In the genomic region with DNA sequence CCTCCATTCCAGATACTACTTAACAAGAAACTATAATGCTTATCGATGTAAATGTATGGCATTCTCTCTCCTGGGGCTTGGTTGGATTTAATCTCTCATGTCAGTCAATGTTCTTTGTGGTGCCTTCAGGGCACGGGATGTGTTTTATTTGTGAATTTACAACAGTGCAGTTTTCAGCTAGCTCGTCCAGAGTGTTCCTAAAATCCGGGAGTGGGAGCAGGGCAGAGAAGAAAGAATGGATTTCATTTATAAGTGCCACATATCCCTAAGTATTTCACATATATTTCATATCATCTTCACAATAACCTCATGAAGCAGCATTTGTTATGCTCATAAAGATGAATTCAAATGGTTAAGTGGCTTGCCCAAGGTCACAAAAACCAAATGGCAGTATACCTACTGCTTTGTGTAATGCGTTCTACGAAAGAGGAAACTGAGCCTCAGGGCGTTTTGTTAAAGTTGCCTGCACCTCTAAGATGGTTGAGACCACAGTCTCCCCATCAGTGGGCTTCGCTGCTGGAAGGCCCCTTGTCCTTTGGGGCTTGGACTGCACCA, we compare ENCODE assay signal across 8 cellular contexts.
DNase-seq lines count a peak whose midpoint lies in the region; ATAC-seq, FAIRE-seq and TF ChIP-seq lines count a peak whose summit lies in the region.

No MANE protein-coding gene starts in this region.

- ATAC-seq in GM21447 (IDR thresholded peaks at IDR 0.05; ENCODE audit: unreplicated experiment): peak; percentile 11
- ATAC-seq in naive thymus-derived CD4-positive, alpha-beta T cell: peak; percentile 1

- H3K9me3 Mint-ChIP-seq in Caco-2 (ENCODE audit: unreplicated experiment): no peaks in the 10 kb centered on the region
- no peaks in the 10 kb centered on the region for H3K9me3 Mint-ChIP-seq in naive thymus-derived CD4-positive, alpha-beta T cell

- POLR2A ChIA-PET in Caco-2 (lab: Charles Lee): no interaction called here
- POLR2A ChIA-PET in naive thymus-derived CD4-positive, alpha-beta T cell (lab: Charles Lee): interaction anchor here (0.7 to 4.2 kb wide), 8 partner anchors 88 to 800 kb away, joined by 3 to 35 read pairs (median 4); partner anchors contain the start of gene CCNT2

- H3K4me3 Mint-ChIP-seq in Caco-2 (ENCODE audit: unreplicated experiment): peak overlapping the region; percentile 74
- peak overlapping the region; percentile 82 to 99 (median 96) for H3K4me3 Mint-ChIP-seq in naive thymus-derived CD4-positive, alpha-beta T cell

- in situ Hi-C loops in mammary epithelial cell (cut with MboI; ENCODE audit: low sequenced_read_pairs in 2 of 2): loop anchor here (5.0 to 25.0 kb wide), 4 partner anchors 98 to 793 kb away; partner anchors contain the start of gene CCNT2 (in 1 of the 2)

- H3K36me3 ChIP-seq in Caco-2 (ENCODE audit: control insufficient read depth, insufficient read depth, low read length) (no peaks in the 10 kb centered on the region), HUES64 (ENCODE audit: insufficient read depth, low read length) (no peaks in the 10 kb centered on the region), mammary epithelial cell (ENCODE audit: insufficient read depth, low read length) (no peaks in the 10 kb centered on the region)
- peaks cover 0 to 11% (median 0%) of the 10 kb centered on the region in 3 experiments for H3K36me3 ChIP-seq in naive thymus-derived CD4-positive, alpha-beta T cell (ENCODE audit: control insufficient read depth in 2 of 3, insufficient read depth in 3 of 3, low read length in 3 of 3)

- H3K9me3 ChIP-seq in Caco-2 (no peaks in the 10 kb centered on the region), HUES64 (ENCODE audit: insufficient read depth, low read depth, low read length) (no peaks in the 10 kb centered on the region), mammary epithelial cell (replicated peaks; ENCODE audit: insufficient read depth, low read length) (no peaks in the 10 kb centered on the region)
- H3K9me3 ChIP-seq in naive thymus-derived CD4-positive, alpha-beta T cell (ENCODE audit: control insufficient read depth in 2 of 3, low read length in 3 of 3): no peaks in the 10 kb centered on the region

- WGBS in HUES64: 45% methylated on average over 8 of the region's 8 CpGs
- WGBS in mammary epithelial cell (ENCODE audit: low coverage, missing lambda C conversion rate): 37% methylated on average over 8 of the region's 8 CpGs

- DNase-seq in Caco-2: no peak
- DNase-seq in mammary epithelial cell: no peak
- DNase-seq in naive thymus-derived CD4-positive, alpha-beta T cell: no peak
- no peak for DNase-seq in iPS-NIHi7 (ENCODE audit: extremely low spot score)
- DNase-seq in NCI-H446 (lab: John Stamatoyannopoulos, UW): no peak
- no peak for DNase-seq in HTR-8/SVneo (ENCODE audit: insufficient read length, low spot score)

- H4K20me1 ChIP-seq in mammary epithelial cell (ENCODE audit: insufficient read depth, low read length): no peaks in the 10 kb centered on the region

- H3K4me2 ChIP-seq in mammary epithelial cell (ENCODE audit: insufficient read depth, low read depth, low read length): peak overlapping the region; percentile 97

- H3K27ac Mint-ChIP-seq in Caco-2 (ENCODE audit: unreplicated experiment): peak overlapping the region; percentile 60
- peak overlapping the region; percentile 82 to 99 (median 96) for H3K27ac Mint-ChIP-seq in naive thymus-derived CD4-positive, alpha-beta T cell

- H2AFZ ChIP-seq in mammary epithelial cell (ENCODE audit: low read depth, low read length): peak overlapping the region; percentile 93

- FAIRE-seq in HTR-8/SVneo (lab: Jason Lieb, UNC): no peak

- CTCF ChIA-PET in Caco-2 (lab: Charles Lee) (interaction anchor here (0.6 to 3.2 kb wide), 16 partner anchors 30 to 428 kb away, joined by 3 to 42 read pairs (median 7); no protein-coding TSS in a partner anchor), mammary epithelial cell (lab: Charles Lee; ENCODE audit: low non-redundant PET) (interaction anchor here (0.7 to 1.1 kb wide), 3 partner anchors 86 to 293 kb away, joined by 6 to 12 read pairs (median 9); no protein-coding TSS in a partner anchor)
- CTCF ChIA-PET in naive thymus-derived CD4-positive, alpha-beta T cell (lab: Charles Lee): interaction anchor here (0.8 to 6.4 kb wide), 24 partner anchors 9 to 332 kb away, joined by 3 to 102 read pairs (median 4); no protein-coding TSS in a partner anchor

- no peaks in the 10 kb centered on the region for H3K27me3 Mint-ChIP-seq in Caco-2 (ENCODE audit: insufficient read depth, unreplicated experiment)
- H3K27me3 Mint-ChIP-seq in naive thymus-derived CD4-positive, alpha-beta T cell: peaks cover 0 to 17% (median 0%) of the 10 kb centered on the region in 5 donors

- peaks cover 19% of the 10 kb centered on the region for H3K4me1 Mint-ChIP-seq in Caco-2 (ENCODE audit: low read depth, unreplicated experiment)
- H3K4me1 Mint-ChIP-seq in naive thymus-derived CD4-positive, alpha-beta T cell: peaks cover 36 to 46% (median 42%) of the 10 kb centered on the region in 7 donors

- intact Hi-C loops in Caco-2 (cut with micrococcal nuclease; ENCODE audit: unreplicated experiment): loop anchor here (1.0 to 5.0 kb wide), 2 partner anchors 88 to 233 kb away; no protein-coding TSS in a partner anchor
- intact Hi-C loops in mammary epithelial cell (cut with micrococcal nuclease): loop anchor here (5.0 kb wide), 2 partner anchors 88 to 783 kb away; no protein-coding TSS in a partner anchor
- intact Hi-C loops in naive thymus-derived CD4-positive, alpha-beta T cell (cut with micrococcal nuclease): loop anchor here (1.0 to 10.0 kb wide), 14 partner anchors 62 to 1854 kb away; partner anchors contain the start of genes CCNT2 (in 2 of the 2), R3HDM1 (in 1 of the 2), RAB3GAP1 (in 1 of the 2) and ZRANB3 (in 1 of the 2)

- no peak for TF ChIP-seq CTCF in Caco-2 (IDR thresholded peaks at IDR 0.05; ENCODE audit: insufficient read depth in 1 of 2, low read depth in 1 of 2, low read length in 1 of 2, severe bottlenecking in 1 of 2, unreplicated experiment in 1 of 2)
- no peak for TF ChIP-seq CTCF in mammary epithelial cell (conservative IDR thresholded peaks at IDR 0.05 in 1 of 2, IDR thresholded peaks at IDR 0.05 in 1 of 2; ENCODE audit: extremely low read depth in 1 of 2, insufficient read depth in 1 of 2, low read depth in 1 of 2, low read length in 2 of 2)

- H3K4me3 ChIP-seq in Caco-2 (ENCODE audit: low read depth, low read length): peak overlapping the region; percentile 88
- H3K4me3 ChIP-seq in HUES64 (ENCODE audit: low read length): peak overlapping the region; percentile 82
- peak overlapping the region in 2 of 3 experiments; percentile 50 to 83 for H3K4me3 ChIP-seq in mammary epithelial cell (replicated peaks in 1 of 3; ENCODE audit: insufficient read depth in 1 of 3, low read depth in 2 of 3, low read length in 3 of 3)
- H3K4me3 ChIP-seq in naive thymus-derived CD4-positive, alpha-beta T cell (ENCODE audit: low read length): peak overlapping the region; percentile 93

- H3K79me2 ChIP-seq in mammary epithelial cell (ENCODE audit: insufficient read depth, low read length): peaks cover 41% of the 10 kb centered on the region

- H3K27me3 ChIP-seq in Caco-2 (replicated peaks; ENCODE audit: control insufficient read depth, insufficient read depth, low read length) (no peaks in the 10 kb centered on the region), HUES64 (ENCODE audit: insufficient read depth, low read length) (peaks cover 9% of the 10 kb centered on the region), mammary epithelial cell (ENCODE audit: insufficient read depth, low read length) (no peaks in the 10 kb centered on the region)
- no peaks in the 10 kb centered on the region for H3K27me3 ChIP-seq in naive thymus-derived CD4-positive, alpha-beta T cell (ENCODE audit: control insufficient read depth in 2 of 2, insufficient read depth in 2 of 2, low read length in 2 of 2)

- no peak overlapping the region for H3K27ac ChIP-seq in HUES64 (ENCODE audit: low read depth, low read length)
- no peak overlapping the region for H3K27ac ChIP-seq in mammary epithelial cell (ENCODE audit: insufficient read depth, low read depth, low read length)
- H3K27ac ChIP-seq in naive thymus-derived CD4-positive, alpha-beta T cell (ENCODE audit: low read depth, low read length): no peak overlapping the region

- H3K9ac ChIP-seq in HUES64 (ENCODE audit: low read depth, low read length) (no peak overlapping the region; the same call in 1 of the 2 replicates), mammary epithelial cell (ENCODE audit: insufficient read depth, low read length) (no peak overlapping the region)

- peaks cover 7% of the 10 kb centered on the region for H3K4me1 ChIP-seq in Caco-2
- peaks cover 34% of the 10 kb centered on the region for H3K4me1 ChIP-seq in HUES64 (ENCODE audit: insufficient read depth, low read length)
- H3K4me1 ChIP-seq in mammary epithelial cell (ENCODE audit: insufficient read depth, low read length): peaks cover 18% of the 10 kb centered on the region
- H3K4me1 ChIP-seq in naive thymus-derived CD4-positive, alpha-beta T cell (ENCODE audit: control insufficient read depth in 2 of 2, insufficient read depth in 2 of 2, low read length in 2 of 2): peaks cover 15 to 37% of the 10 kb centered on the region in 2 donors

- dilution Hi-C loops in mammary epithelial cell (cut with HindIII; ENCODE audit: low sequenced_read_pairs): loop anchor here (5.0 kb wide), 1 partner anchor 98 kb away; no protein-coding TSS in a partner anchor

- peaks cover 10% of the 10 kb centered on the region for H3K36me3 Mint-ChIP-seq in Caco-2 (ENCODE audit: insufficient read depth, unreplicated experiment)
- peaks cover 0 to 4% (median 0%) of the 10 kb centered on the region in 5 donors for H3K36me3 Mint-ChIP-seq in naive thymus-derived CD4-positive, alpha-beta T cell

- BruUV-seq in Caco-2 (replicated peaks; lab: Mats Ljungman, UMichigan): no TSS peak
- BruUV-seq in mammary epithelial cell (replicated peaks; lab: Mats Ljungman, UMichigan): no TSS peak
